Comparison of ENCODE assay signal across 8 cellular contexts in the genomic region with DNA sequence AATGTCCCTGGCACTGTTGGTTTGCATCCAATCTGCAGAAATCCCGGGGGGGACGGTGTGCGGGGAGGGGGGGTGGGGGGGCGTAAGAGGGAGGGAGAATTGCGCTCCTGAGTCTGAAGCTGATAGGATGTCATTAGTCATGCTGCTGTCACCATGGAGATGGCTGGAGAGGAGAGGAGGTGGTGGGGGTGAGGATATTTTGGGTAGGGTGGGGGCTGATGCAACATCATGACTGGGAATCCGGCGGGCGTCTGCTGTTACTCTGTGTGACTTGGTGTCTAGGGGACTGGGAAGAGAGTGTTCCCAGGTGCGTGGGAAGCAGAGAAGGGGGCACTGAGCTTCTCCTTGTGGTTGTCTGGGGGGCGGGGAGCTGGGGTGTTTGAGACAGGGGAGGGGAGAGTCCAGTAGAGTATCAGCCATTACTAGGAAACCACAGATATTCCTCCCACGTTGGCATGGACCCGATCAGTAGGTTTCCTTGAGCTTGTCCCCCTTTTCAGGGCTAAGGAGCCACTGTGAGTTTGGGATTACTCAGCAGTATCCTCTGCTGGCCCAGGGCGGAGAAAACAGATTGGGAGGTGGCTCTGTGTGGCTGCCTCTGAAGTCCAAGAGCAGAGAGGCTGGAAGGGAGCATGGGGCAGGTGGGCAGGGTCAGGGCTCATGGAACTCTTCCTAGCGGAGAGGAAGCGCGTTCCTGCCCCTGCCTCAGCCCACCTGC. TPM values are rescaled to one million over a fixed set of nuclear protein-coding genes. Genes with fewer than 3 reads are reported as not detected.
DNase-seq lines count a peak whose midpoint lies in the region; ATAC-seq, FAIRE-seq and TF ChIP-seq lines count a peak whose summit lies in the region.

No MANE protein-coding gene starts in this region.

- no peak for ATAC-seq in natural killer cell treated with Interleukin-12 subunit alpha and Interleukin-12 subunit beta and Interleukin-15 and Interleukin-18, amount 100 ng/mL, for 72 hours
- ATAC-seq in CD8-positive, alpha-beta T cell = no peak

- intact Hi-C loops in CD14-positive monocyte (cut with micrococcal nuclease) = loop anchor here in 1 of 2 donors (10.0 kb wide), 1 partner anchor 71 kb away; no protein-coding TSS in a partner anchor
- intact Hi-C loops in CD8-positive, alpha-beta T cell (cut with DNase I, micrococcal nuclease) = loop anchor here in 1 of 2 experiments (5.0 to 10.0 kb wide), 3 partner anchors 101 to 616 kb away; partner anchors contain the start of genes ALMS1 and MTHFD2

- no peak for TF ChIP-seq POLR2A in H54 (IDR thresholded peaks at IDR 0.05; ENCODE audit: low read depth, low read length)

- TF ChIP-seq CTCF in CD14-positive monocyte (IDR thresholded peaks at IDR 0.05) = no peak
- TF ChIP-seq CTCF in CD8-positive, alpha-beta T cell (IDR thresholded peaks at IDR 0.05) = no peak

- H2AFZ ChIP-seq in Karpas-422 (ENCODE audit: low read length) = no peak overlapping the region

- no peaks in the 10 kb centered on the region for H3K36me3 ChIP-seq in Karpas-422 (ENCODE audit: insufficient read depth, low read length)
- H3K36me3 ChIP-seq in CD8-positive, alpha-beta T cell (ENCODE audit: insufficient read depth, low read length) = no peaks in the 10 kb centered on the region

- no peak overlapping the region for H3K9ac ChIP-seq in Karpas-422 (ENCODE audit: low read length)

- no peaks in the 10 kb centered on the region for H3K9me3 Mint-ChIP-seq in CD14-positive monocyte
- H3K9me3 Mint-ChIP-seq in natural killer cell treated with Interleukin-12 subunit alpha and Interleukin-12 subunit beta and Interleukin-15 and Interleukin-18, amount 100 ng/mL, for 72 hours = no peaks in the 10 kb centered on the region
- no peaks in the 10 kb centered on the region for H3K9me3 Mint-ChIP-seq in CD8-positive, alpha-beta T cell

- H3K27ac Mint-ChIP-seq in CD14-positive monocyte = peak overlapping the region in 5 of 7 donors; percentile 14 to 73 (median 56)
- peak overlapping the region in 1 of 2 donors; percentile 83 for H3K27ac Mint-ChIP-seq in natural killer cell treated with Interleukin-12 subunit alpha and Interleukin-12 subunit beta and Interleukin-15 and Interleukin-18, amount 100 ng/mL, for 72 hours
- no peak overlapping the region for H3K27ac Mint-ChIP-seq in CD8-positive, alpha-beta T cell

- no peak overlapping the region for H3K4me3 Mint-ChIP-seq in CD14-positive monocyte
- H3K4me3 Mint-ChIP-seq in natural killer cell treated with Interleukin-12 subunit alpha and Interleukin-12 subunit beta and Interleukin-15 and Interleukin-18, amount 100 ng/mL, for 72 hours = peak overlapping the region; percentile 59
- H3K4me3 Mint-ChIP-seq in CD8-positive, alpha-beta T cell = no peak overlapping the region

- peaks cover 40 to 69% of the 10 kb centered on the region in 2 donors for H3K36me3 Mint-ChIP-seq in CD14-positive monocyte
- no peaks in the 10 kb centered on the region for H3K36me3 Mint-ChIP-seq in natural killer cell treated with Interleukin-12 subunit alpha and Interleukin-12 subunit beta and Interleukin-15 and Interleukin-18, amount 100 ng/mL, for 72 hours
- H3K36me3 Mint-ChIP-seq in CD8-positive, alpha-beta T cell = peaks cover 32% of the 10 kb centered on the region

- H3K27me3 ChIP-seq in Karpas-422 (ENCODE audit: low read length) = no peaks in the 10 kb centered on the region
- no peaks in the 10 kb centered on the region for H3K27me3 ChIP-seq in CD8-positive, alpha-beta T cell (ENCODE audit: insufficient read depth, low read length)

- peaks cover 69% of the 10 kb centered on the region for H3K4me1 Mint-ChIP-seq in CD14-positive monocyte
- peaks cover 47 to 78% of the 10 kb centered on the region in 2 donors for H3K4me1 Mint-ChIP-seq in natural killer cell treated with Interleukin-12 subunit alpha and Interleukin-12 subunit beta and Interleukin-15 and Interleukin-18, amount 100 ng/mL, for 72 hours (ENCODE audit: low read depth in 2 of 2)
- peaks cover 71% of the 10 kb centered on the region for H3K4me1 Mint-ChIP-seq in CD8-positive, alpha-beta T cell (ENCODE audit: low read depth)

- peaks cover 20% of the 10 kb centered on the region for H3K4me1 ChIP-seq in Karpas-422 (ENCODE audit: low read length)
- peaks cover 27% of the 10 kb centered on the region for H3K4me1 ChIP-seq in CD8-positive, alpha-beta T cell (ENCODE audit: insufficient read depth, low read length)

- peaks cover 0 to 3% (median 1%) of the 10 kb centered on the region in 3 donors for H3K27me3 Mint-ChIP-seq in CD14-positive monocyte (ENCODE audit: low read depth in 3 of 3)
- H3K27me3 Mint-ChIP-seq in natural killer cell treated with Interleukin-12 subunit alpha and Interleukin-12 subunit beta and Interleukin-15 and Interleukin-18, amount 100 ng/mL, for 72 hours = no peaks in the 10 kb centered on the region
- no peaks in the 10 kb centered on the region for H3K27me3 Mint-ChIP-seq in CD8-positive, alpha-beta T cell (ENCODE audit: low read depth)

- peaks cover 67% of the 10 kb centered on the region for H4K20me1 ChIP-seq in Karpas-422 (ENCODE audit: insufficient read depth, low read depth, low read length)

- CTCF ChIA-PET in CD8-positive, alpha-beta T cell (lab: Charles Lee) = interaction anchor here (1.3 to 3.9 kb wide), 3 partner anchors 16 to 96 kb away, joined by 3 to 21 read pairs (median 4); no protein-coding TSS in a partner anchor

- peak overlapping the region; percentile 93 for H3K4me2 ChIP-seq in Karpas-422 (ENCODE audit: low read depth, low read length, poor library complexity, severe bottlenecking)

- no peak for DNase-seq in CD14-positive monocyte (ENCODE audit: low spot score)
- no peak for DNase-seq in Karpas-422
- DNase-seq in cerebellum (ENCODE audit: low spot score) = peak; percentile 78
- DNase-seq in natural killer cell treated with Interleukin-12 subunit alpha and Interleukin-12 subunit beta and Interleukin-15 and Interleukin-18, amount 100 ng/mL, for 72 hours (ENCODE audit: low spot score) = peak; percentile 34
- DNase-seq in CD8-positive, alpha-beta T cell = no peak
- DNase-seq in H54 (ENCODE audit: insufficient read length, low spot score) = no peak
- no peak for DNase-seq in NCI-H1694 (lab: John Stamatoyannopoulos, UW)
- no peak for DNase-seq in ACHN

- FAIRE-seq in H54 (lab: Jason Lieb, UNC) = no peak

- POLR2A ChIA-PET in CD8-positive, alpha-beta T cell (lab: Charles Lee) = interaction anchor here (0.9 to 3.7 kb wide), 5 partner anchors 15 to 68 kb away, joined by 3 to 24 read pairs (median 3); no protein-coding TSS in a partner anchor

- no peaks in the 10 kb centered on the region for H3K9me2 ChIP-seq in Karpas-422 (replicated peaks; ENCODE audit: insufficient read depth, low read length)

- H3K27ac ChIP-seq in Karpas-422 (ENCODE audit: low read length) = no peak overlapping the region
- no peak overlapping the region for H3K27ac ChIP-seq in CD8-positive, alpha-beta T cell (ENCODE audit: low read depth, low read length)

- in situ Hi-C loops in ACHN (cut with HindIII; ENCODE audit: low pct_ligation_motif_present, low pct_unique_long_range_greater_than_20kb, low sequenced_read_pairs) = no loop called here

- no peaks in the 10 kb centered on the region for H3K9me3 ChIP-seq in Karpas-422 (ENCODE audit: low read length)
- H3K9me3 ChIP-seq in CD8-positive, alpha-beta T cell (ENCODE audit: low read length) = no peaks in the 10 kb centered on the region

- H3K4me3 ChIP-seq in Karpas-422 (ENCODE audit: low read length) = no peak overlapping the region
- H3K4me3 ChIP-seq in CD8-positive, alpha-beta T cell (ENCODE audit: low read depth, low read length) = no peak overlapping the region

- H3K79me2 ChIP-seq in Karpas-422 (ENCODE audit: low read length) = peaks cover 51% of the 10 kb centered on the region

RNA-seq across cellular contexts. Expression of gene TET3, which starts 18.9 kb away (rescaled TPM):
- 1 to 10 TPM in 1 of 2 donors, under 1 TPM in 1; 0.79 to 1.4 TPM for polyA plus RNA-seq in CD14-positive monocyte
- total RNA-seq in Karpas-422 (2014; rRNA removed; shearing (Covaris generic); ENCODE audit: low replicate concordance) = 11.6 and 13.6 TPM in 2 replicates
- total RNA-seq in cerebellum = 22.0 TPM
- 10 to 100 TPM; 29.3 to 70.3 TPM for total RNA-seq in natural killer cell treated with Interleukin-12 subunit alpha and Interleukin-12 subunit beta and Interleukin-15 and Interleukin-18, amount 100 ng/mL, for 72 hours
- total RNA-seq in CD8-positive, alpha-beta T cell = 10 to 100 TPM; 25.4 to 26.2 TPM

Comparison
In these comparisons a context has a peak if more than half of its experiments do, and no peak if none do; other contexts are left out.
1. DNase-seq: peak in cerebellum (single experiment) and natural killer cell treated with Interleukin-12 subunit alpha and Interleukin-12 subunit beta and Interleukin-15 and Interleukin-18, amount 100 ng/mL, for 72 hours (single experiment); none in CD14-positive monocyte (single experiment), Karpas-422 (single experiment), CD8-positive, alpha-beta T cell (0 of 7), H54 (single experiment), NCI-H1694 (single experiment) and ACHN (single experiment).